ENCODE assay signal across 1 cellular context in the genomic region with DNA sequence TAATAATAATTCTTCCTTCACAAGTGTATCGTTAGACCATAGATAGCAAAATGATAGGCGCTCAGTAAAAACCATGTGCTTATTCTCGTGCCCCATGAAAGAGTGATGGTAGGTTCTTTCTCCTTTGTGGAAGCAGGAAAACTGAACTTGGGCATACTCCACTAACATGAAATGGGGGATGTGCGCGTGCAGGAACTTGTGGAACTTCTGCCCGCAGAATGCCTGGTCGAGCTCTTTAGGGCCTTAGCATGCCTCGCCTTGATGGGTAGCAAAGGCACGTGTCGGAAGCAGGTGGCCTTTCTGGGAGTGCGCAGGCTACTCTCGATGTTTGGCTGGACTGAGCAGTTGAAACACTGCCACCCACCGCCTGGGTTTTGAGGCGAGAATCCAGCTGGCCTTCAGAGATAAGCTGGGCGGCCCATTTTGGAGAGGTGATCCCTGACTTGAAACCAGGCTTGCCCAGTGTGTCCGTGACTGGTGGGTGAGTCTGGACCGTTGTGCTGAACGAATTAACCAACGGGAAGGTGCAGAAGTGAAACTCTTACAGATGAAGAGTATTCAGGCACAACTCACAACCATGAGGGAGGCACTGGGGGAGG.
A peak's percentile ranks its signal among the peaks of the same experiment; 100 is the strongest.
TF ChIP-seq lines count a peak whose summit lies in the region.

No MANE protein-coding gene starts in this region.

TF ChIP-seq in K562, 482 proteins besides CTCF, POLR2A, EP300 and RAD21 (continued from another document and continues in another):
- TF ChIP-seq, protein P1, sequence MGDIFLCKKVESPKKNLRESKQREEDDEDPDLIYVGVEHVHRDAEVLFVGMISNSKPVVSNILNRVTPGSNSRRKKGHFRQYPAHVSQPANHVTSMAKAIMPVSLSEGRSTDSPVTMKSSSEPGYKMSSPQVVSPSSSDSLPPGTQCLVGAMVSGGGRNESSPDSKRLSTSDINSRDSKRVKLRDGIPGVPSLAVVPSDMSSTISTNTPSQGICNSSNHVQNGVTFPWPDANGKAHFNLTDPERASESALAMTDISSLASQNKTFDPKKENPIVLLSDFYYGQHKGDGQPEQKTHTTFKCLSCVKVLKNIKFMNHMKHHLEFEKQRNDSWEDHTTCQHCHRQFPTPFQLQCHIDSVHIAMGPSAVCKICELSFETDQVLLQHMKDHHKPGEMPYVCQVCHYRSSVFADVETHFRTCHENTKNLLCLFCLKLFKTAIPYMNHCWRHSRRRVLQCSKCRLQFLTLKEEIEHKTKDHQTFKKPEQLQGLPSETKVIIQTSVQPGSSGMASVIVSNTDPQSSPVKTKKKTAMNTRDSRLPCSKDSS (IDR thresholded peaks at IDR 0.05; ENCODE audit: low read depth, partially characterized antibody), result no peak
- TF ChIP-seq, protein P2, sequence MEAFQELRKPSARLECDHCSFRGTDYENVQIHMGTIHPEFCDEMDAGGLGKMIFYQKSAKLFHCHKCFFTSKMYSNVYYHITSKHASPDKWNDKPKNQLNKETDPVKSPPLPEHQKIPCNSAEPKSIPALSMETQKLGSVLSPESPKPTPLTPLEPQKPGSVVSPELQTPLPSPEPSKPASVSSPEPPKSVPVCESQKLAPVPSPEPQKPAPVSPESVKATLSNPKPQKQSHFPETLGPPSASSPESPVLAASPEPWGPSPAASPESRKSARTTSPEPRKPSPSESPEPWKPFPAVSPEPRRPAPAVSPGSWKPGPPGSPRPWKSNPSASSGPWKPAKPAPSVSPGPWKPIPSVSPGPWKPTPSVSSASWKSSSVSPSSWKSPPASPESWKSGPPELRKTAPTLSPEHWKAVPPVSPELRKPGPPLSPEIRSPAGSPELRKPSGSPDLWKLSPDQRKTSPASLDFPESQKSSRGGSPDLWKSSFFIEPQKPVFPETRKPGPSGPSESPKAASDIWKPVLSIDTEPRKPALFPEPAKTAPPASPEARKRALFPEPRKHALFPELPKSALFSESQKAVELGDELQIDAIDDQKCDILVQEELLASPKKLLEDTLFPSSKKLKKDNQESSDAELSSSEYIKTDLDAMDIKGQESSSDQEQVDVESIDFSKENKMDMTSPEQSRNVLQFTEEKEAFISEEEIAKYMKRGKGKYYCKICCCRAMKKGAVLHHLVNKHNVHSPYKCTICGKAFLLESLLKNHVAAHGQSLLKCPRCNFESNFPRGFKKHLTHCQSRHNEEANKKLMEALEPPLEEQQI (IDR thresholded peaks at IDR 0.05), result no peak
- TF ChIP-seq FOXJ2 (tag; IDR thresholded peaks at IDR 0.05) (no peak), DPF2 (IDR thresholded peaks at IDR 0.05) (peak; percentile 86), NCOA4 (IDR thresholded peaks at IDR 0.05; ENCODE audit: partially characterized antibody) (no peak), ZFX (CRISPR knock-in tag; IDR thresholded peaks at IDR 0.05) (no peak), YBX1 (IDR thresholded peaks at IDR 0.05) (no peak), PHF21A (IDR thresholded peaks at IDR 0.05; ENCODE audit: borderline replicate concordance, low read depth) (no peak), ZNF57 (CRISPR knock-in tag; IDR thresholded peaks at IDR 0.05) (no peak), ZNF79 (CRISPR knock-in tag; IDR thresholded peaks at IDR 0.05; ENCODE audit: low read depth) (no peak), TAF9B (IDR thresholded peaks at IDR 0.05; ENCODE audit: partially characterized antibody) (peak; percentile 22), ZNF253 (CRISPR knock-in tag; conservative IDR thresholded peaks at IDR 0.05) (no peak), ZNF75A (CRISPR knock-in tag; IDR thresholded peaks at IDR 0.05) (no peak), DMBX1 (CRISPR knock-in tag; IDR thresholded peaks at IDR 0.05; ENCODE audit: borderline replicate concordance) (peak; percentile 84), SP1 (CRISPR knock-in tag; IDR thresholded peaks at IDR 0.05) (no peak; the same call in 1 of the 2 replicates), RNF2 (IDR thresholded peaks at IDR 0.05) (peak; percentile 84; the same call in 1 of the 2 replicates), ZNF583 (CRISPR knock-in tag; IDR thresholded peaks at IDR 0.05) (0 out of 2 replicates have a peak, but pooled peaks have one; percentile 54), PHB2 (IDR thresholded peaks at IDR 0.05; ENCODE audit: low read depth) (no peak), CTCFL (IDR thresholded peaks at IDR 0.05; ENCODE audit: borderline replicate concordance, insufficient read depth, low read depth, low read length, poor library complexity, severe bottlenecking) (peak; percentile 70), NEUROD1 (IDR thresholded peaks at IDR 0.05; ENCODE audit: borderline replicate concordance, low read depth, low read length, partially characterized antibody) (peak; percentile 10), ZNF584 (CRISPR knock-in tag; IDR thresholded peaks at IDR 0.05; ENCODE audit: low read depth) (no peak), MITF (IDR thresholded peaks at IDR 0.05) (0 out of 2 replicates have a peak, but pooled peaks have one; percentile 43), MCM3 (IDR thresholded peaks at IDR 0.05) (no peak), ZBTB7A (IDR thresholded peaks at IDR 0.05; ENCODE audit: borderline replicate concordance, control insufficient read depth, low read depth, low read length) (no peak), ZC3H8 (IDR thresholded peaks at IDR 0.05) (no peak), MCM2 (IDR thresholded peaks at IDR 0.05; ENCODE audit: low read depth) (no peak), CHD2 (IDR thresholded peaks at IDR 0.05; ENCODE audit: low read depth, low read length) (no peak), ZBTB49 (CRISPR knock-in tag; IDR thresholded peaks at IDR 0.05; ENCODE audit: borderline replicate concordance) (no peak), SMARCC2 (IDR thresholded peaks at IDR 0.05; ENCODE audit: low read depth) (0 out of 2 replicates have a peak, but pooled peaks have one; percentile 44), ZEB2 (IDR thresholded peaks at IDR 0.05) (0 out of 2 replicates have a peak, but pooled peaks have one; percentile 25), GATAD2B (IDR thresholded peaks at IDR 0.05; ENCODE audit: borderline replicate concordance) (no peak), SRF (CRISPR knock-in tag; IDR thresholded peaks at IDR 0.05) (peak in 1 of 2 experiments; percentile 70; a peak in 2 of 4 replicates), TAL1 (IDR thresholded peaks at IDR 0.05) (peak; percentile 78)
- TF ChIP-seq, protein P3, sequence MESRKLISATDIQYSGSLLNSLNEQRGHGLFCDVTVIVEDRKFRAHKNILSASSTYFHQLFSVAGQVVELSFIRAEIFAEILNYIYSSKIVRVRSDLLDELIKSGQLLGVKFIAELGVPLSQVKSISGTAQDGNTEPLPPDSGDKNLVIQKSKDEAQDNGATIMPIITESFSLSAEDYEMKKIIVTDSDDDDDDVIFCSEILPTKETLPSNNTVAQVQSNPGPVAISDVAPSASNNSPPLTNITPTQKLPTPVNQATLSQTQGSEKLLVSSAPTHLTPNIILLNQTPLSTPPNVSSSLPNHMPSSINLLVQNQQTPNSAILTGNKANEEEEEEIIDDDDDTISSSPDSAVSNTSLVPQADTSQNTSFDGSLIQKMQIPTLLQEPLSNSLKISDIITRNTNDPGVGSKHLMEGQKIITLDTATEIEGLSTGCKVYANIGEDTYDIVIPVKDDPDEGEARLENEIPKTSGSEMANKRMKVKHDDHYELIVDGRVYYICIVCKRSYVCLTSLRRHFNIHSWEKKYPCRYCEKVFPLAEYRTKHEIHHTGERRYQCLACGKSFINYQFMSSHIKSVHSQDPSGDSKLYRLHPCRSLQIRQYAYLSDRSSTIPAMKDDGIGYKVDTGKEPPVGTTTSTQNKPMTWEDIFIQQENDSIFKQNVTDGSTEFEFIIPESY (CRISPR knock-in tag; IDR thresholded peaks at IDR 0.05), result peak; percentile 69
- TF ChIP-seq, protein P4, sequence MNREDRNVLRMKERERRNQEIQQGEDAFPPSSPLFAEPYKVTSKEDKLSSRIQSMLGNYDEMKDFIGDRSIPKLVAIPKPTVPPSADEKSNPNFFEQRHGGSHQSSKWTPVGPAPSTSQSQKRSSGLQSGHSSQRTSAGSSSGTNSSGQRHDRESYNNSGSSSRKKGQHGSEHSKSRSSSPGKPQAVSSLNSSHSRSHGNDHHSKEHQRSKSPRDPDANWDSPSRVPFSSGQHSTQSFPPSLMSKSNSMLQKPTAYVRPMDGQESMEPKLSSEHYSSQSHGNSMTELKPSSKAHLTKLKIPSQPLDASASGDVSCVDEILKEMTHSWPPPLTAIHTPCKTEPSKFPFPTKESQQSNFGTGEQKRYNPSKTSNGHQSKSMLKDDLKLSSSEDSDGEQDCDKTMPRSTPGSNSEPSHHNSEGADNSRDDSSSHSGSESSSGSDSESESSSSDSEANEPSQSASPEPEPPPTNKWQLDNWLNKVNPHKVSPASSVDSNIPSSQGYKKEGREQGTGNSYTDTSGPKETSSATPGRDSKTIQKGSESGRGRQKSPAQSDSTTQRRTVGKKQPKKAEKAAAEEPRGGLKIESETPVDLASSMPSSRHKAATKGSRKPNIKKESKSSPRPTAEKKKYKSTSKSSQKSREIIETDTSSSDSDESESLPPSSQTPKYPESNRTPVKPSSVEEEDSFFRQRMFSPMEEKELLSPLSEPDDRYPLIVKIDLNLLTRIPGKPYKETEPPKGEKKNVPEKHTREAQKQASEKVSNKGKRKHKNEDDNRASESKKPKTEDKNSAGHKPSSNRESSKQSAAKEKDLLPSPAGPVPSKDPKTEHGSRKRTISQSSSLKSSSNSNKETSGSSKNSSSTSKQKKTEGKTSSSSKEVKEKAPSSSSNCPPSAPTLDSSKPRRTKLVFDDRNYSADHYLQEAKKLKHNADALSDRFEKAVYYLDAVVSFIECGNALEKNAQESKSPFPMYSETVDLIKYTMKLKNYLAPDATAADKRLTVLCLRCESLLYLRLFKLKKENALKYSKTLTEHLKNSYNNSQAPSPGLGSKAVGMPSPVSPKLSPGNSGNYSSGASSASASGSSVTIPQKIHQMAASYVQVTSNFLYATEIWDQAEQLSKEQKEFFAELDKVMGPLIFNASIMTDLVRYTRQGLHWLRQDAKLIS (CRISPR knock-in tag; IDR thresholded peaks at IDR 0.05), result no peak
- TF ChIP-seq, protein P5, sequence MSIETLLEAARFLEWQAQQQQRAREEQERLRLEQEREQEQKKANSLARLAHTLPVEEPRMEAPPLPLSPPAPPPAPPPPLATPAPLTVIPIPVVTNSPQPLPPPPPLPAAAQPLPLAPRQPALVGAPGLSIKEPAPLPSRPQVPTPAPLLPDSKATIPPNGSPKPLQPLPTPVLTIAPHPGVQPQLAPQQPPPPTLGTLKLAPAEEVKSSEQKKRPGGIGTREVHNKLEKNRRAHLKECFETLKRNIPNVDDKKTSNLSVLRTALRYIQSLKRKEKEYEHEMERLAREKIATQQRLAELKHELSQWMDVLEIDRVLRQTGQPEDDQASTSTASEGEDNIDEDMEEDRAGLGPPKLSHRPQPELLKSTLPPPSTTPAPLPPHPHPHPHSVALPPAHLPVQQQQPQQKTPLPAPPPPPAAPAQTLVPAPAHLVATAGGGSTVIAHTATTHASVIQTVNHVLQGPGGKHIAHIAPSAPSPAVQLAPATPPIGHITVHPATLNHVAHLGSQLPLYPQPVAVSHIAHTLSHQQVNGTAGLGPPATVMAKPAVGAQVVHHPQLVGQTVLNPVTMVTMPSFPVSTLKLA (conservative IDR thresholded peaks at IDR 0.05), result peak; percentile 84 to 88
- TF ChIP-seq, protein P6, sequence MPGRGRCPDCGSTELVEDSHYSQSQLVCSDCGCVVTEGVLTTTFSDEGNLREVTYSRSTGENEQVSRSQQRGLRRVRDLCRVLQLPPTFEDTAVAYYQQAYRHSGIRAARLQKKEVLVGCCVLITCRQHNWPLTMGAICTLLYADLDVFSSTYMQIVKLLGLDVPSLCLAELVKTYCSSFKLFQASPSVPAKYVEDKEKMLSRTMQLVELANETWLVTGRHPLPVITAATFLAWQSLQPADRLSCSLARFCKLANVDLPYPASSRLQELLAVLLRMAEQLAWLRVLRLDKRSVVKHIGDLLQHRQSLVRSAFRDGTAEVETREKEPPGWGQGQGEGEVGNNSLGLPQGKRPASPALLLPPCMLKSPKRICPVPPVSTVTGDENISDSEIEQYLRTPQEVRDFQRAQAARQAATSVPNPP (IDR thresholded peaks at IDR 0.05; ENCODE audit: borderline replicate concordance, insufficient read depth, insufficient read length), result no peak
